In genomic region chr2:63050186-63050915, GRCh38 we compare ENCODE assay signal across 1 cellular context.
A peak's percentile ranks its signal among the peaks of the same experiment; 100 is the strongest.
TF ChIP-seq lines count a peak whose summit lies in the region.

TSS of gene OTX1 (plus strand) at chr2:63050830. CDS start at chr2:63052991, 2,161 bp downstream.

TF ChIP-seq in K562, 482 proteins besides CTCF, POLR2A, EP300 and RAD21 (continued from another document):
- TF ChIP-seq, protein P1, sequence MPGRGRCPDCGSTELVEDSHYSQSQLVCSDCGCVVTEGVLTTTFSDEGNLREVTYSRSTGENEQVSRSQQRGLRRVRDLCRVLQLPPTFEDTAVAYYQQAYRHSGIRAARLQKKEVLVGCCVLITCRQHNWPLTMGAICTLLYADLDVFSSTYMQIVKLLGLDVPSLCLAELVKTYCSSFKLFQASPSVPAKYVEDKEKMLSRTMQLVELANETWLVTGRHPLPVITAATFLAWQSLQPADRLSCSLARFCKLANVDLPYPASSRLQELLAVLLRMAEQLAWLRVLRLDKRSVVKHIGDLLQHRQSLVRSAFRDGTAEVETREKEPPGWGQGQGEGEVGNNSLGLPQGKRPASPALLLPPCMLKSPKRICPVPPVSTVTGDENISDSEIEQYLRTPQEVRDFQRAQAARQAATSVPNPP (IDR thresholded peaks at IDR 0.05; ENCODE audit: borderline replicate concordance, insufficient read depth, insufficient read length): no peak
- TF ChIP-seq FUS (optimal IDR thresholded peaks at IDR 0.05; ENCODE audit: low read depth, low read length): no peak
- no peak for TF ChIP-seq TCF15 (CRISPR knock-in tag; IDR thresholded peaks at IDR 0.05)
- TF ChIP-seq PBX2 (CRISPR knock-in tag; IDR thresholded peaks at IDR 0.05; ENCODE audit: low read depth): peak; percentile 91
- TF ChIP-seq PBX2 (tag; conservative IDR thresholded peaks at IDR 0.05; ENCODE audit: low read depth): peak; percentile 99
- TF ChIP-seq MECOM (CRISPR knock-in tag; IDR thresholded peaks at IDR 0.05): no peak
- no peak for TF ChIP-seq BCOR (IDR thresholded peaks at IDR 0.05)
- no peak for TF ChIP-seq OTX1 (CRISPR knock-in tag; IDR thresholded peaks at IDR 0.05)
- TF ChIP-seq SIN3A (IDR thresholded peaks at IDR 0.05; ENCODE audit: borderline replicate concordance in 2 of 2, control insufficient read depth in 1 of 2, low read depth in 2 of 2, low read length in 2 of 2): peak in 1 of 2 experiments; percentile 39; a peak in 1 of 4 replicates
- TF ChIP-seq, protein P2, sequence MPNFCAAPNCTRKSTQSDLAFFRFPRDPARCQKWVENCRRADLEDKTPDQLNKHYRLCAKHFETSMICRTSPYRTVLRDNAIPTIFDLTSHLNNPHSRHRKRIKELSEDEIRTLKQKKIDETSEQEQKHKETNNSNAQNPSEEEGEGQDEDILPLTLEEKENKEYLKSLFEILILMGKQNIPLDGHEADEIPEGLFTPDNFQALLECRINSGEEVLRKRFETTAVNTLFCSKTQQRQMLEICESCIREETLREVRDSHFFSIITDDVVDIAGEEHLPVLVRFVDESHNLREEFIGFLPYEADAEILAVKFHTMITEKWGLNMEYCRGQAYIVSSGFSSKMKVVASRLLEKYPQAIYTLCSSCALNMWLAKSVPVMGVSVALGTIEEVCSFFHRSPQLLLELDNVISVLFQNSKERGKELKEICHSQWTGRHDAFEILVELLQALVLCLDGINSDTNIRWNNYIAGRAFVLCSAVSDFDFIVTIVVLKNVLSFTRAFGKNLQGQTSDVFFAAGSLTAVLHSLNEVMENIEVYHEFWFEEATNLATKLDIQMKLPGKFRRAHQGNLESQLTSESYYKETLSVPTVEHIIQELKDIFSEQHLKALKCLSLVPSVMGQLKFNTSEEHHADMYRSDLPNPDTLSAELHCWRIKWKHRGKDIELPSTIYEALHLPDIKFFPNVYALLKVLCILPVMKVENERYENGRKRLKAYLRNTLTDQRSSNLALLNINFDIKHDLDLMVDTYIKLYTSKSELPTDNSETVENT (CRISPR knock-in tag; IDR thresholded peaks at IDR 0.05): 0 out of 2 replicates have a peak, but pooled peaks have one; percentile 22
- TF ChIP-seq NFE2 (IDR thresholded peaks at IDR 0.05; ENCODE audit: low read depth): no peak
- TF ChIP-seq SMAD3 (CRISPR knock-in tag; conservative IDR thresholded peaks at IDR 0.05): no peak
- peak; percentile 75 for TF ChIP-seq RBM25 (IDR thresholded peaks at IDR 0.05; ENCODE audit: low read depth, low read length, severe bottlenecking)
- TF ChIP-seq TEAD4 (IDR thresholded peaks at IDR 0.05; ENCODE audit: low read length): 0 out of 2 replicates have a peak, but pooled peaks have one; percentile 19
- no peak for TF ChIP-seq TEAD4 (CRISPR knock-in tag; IDR thresholded peaks at IDR 0.05; ENCODE audit: borderline replicate concordance)
- peak; percentile 84; the same call in 1 of the 2 replicates for TF ChIP-seq PHF8 (IDR thresholded peaks at IDR 0.05; ENCODE audit: borderline replicate concordance, low read length)
- TF ChIP-seq, protein P3, sequence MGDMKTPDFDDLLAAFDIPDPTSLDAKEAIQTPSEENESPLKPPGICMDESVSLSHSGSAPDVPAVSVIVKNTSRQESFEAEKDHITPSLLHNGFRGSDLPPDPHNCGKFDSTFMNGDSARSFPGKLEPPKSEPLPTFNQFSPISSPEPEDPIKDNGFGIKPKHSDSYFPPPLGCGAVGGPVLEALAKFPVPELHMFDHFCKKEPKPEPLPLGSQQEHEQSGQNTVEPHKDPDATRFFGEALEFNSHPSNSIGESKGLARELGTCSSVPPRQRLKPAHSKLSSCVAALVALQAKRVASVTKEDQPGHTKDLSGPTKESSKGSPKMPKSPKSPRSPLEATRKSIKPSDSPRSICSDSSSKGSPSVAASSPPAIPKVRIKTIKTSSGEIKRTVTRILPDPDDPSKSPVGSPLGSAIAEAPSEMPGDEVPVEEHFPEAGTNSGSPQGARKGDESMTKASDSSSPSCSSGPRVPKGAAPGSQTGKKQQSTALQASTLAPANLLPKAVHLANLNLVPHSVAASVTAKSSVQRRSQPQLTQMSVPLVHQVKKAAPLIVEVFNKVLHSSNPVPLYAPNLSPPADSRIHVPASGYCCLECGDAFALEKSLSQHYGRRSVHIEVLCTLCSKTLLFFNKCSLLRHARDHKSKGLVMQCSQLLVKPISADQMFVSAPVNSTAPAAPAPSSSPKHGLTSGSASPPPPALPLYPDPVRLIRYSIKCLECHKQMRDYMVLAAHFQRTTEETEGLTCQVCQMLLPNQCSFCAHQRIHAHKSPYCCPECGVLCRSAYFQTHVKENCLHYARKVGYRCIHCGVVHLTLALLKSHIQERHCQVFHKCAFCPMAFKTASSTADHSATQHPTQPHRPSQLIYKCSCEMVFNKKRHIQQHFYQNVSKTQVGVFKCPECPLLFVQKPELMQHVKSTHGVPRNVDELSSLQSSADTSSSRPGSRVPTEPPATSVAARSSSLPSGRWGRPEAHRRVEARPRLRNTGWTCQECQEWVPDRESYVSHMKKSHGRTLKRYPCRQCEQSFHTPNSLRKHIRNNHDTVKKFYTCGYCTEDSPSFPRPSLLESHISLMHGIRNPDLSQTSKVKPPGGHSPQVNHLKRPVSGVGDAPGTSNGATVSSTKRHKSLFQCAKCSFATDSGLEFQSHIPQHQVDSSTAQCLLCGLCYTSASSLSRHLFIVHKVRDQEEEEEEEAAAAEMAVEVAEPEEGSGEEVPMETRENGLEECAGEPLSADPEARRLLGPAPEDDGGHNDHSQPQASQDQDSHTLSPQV (IDR thresholded peaks at IDR 0.05): 0 out of 2 replicates have a peak, but pooled peaks have one; percentile 44
- no peak for TF ChIP-seq MAFF (IDR thresholded peaks at IDR 0.05; ENCODE audit: low read length)
- TF ChIP-seq NONO (IDR thresholded peaks at IDR 0.05; ENCODE audit: low read depth in 2 of 2, low read length in 1 of 2): peak; percentile 61 to 88; a peak in 3 of 4 replicates
- no peak for TF ChIP-seq TAF9B (IDR thresholded peaks at IDR 0.05; ENCODE audit: partially characterized antibody)
- no peak for TF ChIP-seq ZNF354B (CRISPR knock-in tag; IDR thresholded peaks at IDR 0.05)
- no peak for TF ChIP-seq TARDBP (IDR thresholded peaks at IDR 0.05)
- TF ChIP-seq EGR1 (conservative IDR thresholded peaks at IDR 0.05): 0 out of 2 replicates have a peak, but pooled peaks have one; percentile 38
- no peak for TF ChIP-seq CAMTA2 (CRISPR knock-in tag; conservative IDR thresholded peaks at IDR 0.05)
- TF ChIP-seq PCBP1 (IDR thresholded peaks at IDR 0.05; ENCODE audit: low read depth, low read length, poor library complexity, severe bottlenecking): peak; percentile 69
- peak; percentile 75 for TF ChIP-seq PHF20 (IDR thresholded peaks at IDR 0.05; ENCODE audit: partially characterized antibody)
- TF ChIP-seq RB1 (IDR thresholded peaks at IDR 0.05; ENCODE audit: low read depth): peak; percentile 74
- no peak for TF ChIP-seq RBM17 (IDR thresholded peaks at IDR 0.05; ENCODE audit: borderline replicate concordance, low read depth, low read length)
TF ChIP-seq in K562: peak in this region for 78.
